Comparison of ENCODE assay signal across 12 cellular contexts in the genomic region with DNA sequence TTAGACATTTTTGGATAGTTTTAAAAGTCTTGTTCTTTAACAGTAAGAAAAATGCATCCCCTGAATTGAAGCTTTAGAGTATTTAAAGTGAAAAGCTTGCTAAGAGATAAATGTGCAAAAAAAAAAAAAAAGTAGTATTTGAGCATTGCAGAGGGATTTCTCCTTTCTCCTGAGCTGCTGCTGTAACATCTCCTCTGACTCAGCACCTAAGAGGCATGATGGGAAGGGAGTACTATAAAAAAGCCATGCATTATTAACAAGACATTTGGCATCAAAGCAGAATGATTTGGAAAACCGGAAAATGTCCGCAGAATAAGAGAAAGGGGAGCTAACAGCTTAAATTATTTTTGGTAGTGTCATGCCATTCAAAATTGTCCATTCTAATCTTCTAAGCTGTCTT. TPM values are rescaled to one million over a fixed set of nuclear protein-coding genes. Genes with fewer than 3 reads are reported as not detected.
A peak's percentile ranks its signal among the peaks of the same experiment; 100 is the strongest.
DNase-seq lines count a peak whose midpoint lies in the region; ATAC-seq and TF ChIP-seq lines count a peak whose summit lies in the region.
"Had no signal": no experiment of that assay in that cellular context is flagged by ENCODE, and none has a peak within 500 bp of the region (broad histone marks: within the 10 kb centered on the region; RNA-seq: fewer than 3 reads in every experiment).

No MANE protein-coding gene starts in this region.

- H3K4me3 ChIP-seq in right atrium auricular region = no peak overlapping the region
- no peak overlapping the region for H3K4me3 ChIP-seq in vagina
- H3K4me3 ChIP-seq in colonic mucosa = no peak overlapping the region
- H3K4me3 ChIP-seq: right lobe of liver had no signal

- no peaks in the 10 kb centered on the region for H3K27me3 ChIP-seq in right atrium auricular region
- no peaks in the 10 kb centered on the region for H3K27me3 ChIP-seq in vagina
- H3K27me3 ChIP-seq in colonic mucosa = no peaks in the 10 kb centered on the region
- H3K27me3 ChIP-seq: right lobe of liver had no signal

- no peak overlapping the region for H3K9ac ChIP-seq in colonic mucosa (ENCODE audit: low read depth in 2 of 2, low read length in 2 of 2)

- no peak for DNase-seq in Right ventricle myocardium superior
- no peak for DNase-seq in Right ventricle myocardium inferior (ENCODE audit: missing footprints)
- DNase-seq in amniotic epithelial cell (ENCODE audit: low read depth) = peak; percentile 80
- no peak for DNase-seq in right atrium auricular region (ENCODE audit: low spot score)
- no peak for DNase-seq in vagina (ENCODE audit: extremely low spot score in 2 of 2)
- DNase-seq in NCI-H2029 (lab: John Stamatoyannopoulos, UW) = no peak
- no peak for DNase-seq in colonic mucosa
- DNase-seq in T-helper 2 cell treated with Interferon-gamma antibody and Interleukin-4, amounts not matched to agents 5 μg/mL and 100 μg/mL, for 36 hours (ENCODE audit: low spot score) = no peak
- DNase-seq: activated naive CD4-positive, alpha-beta T cell; CD4-positive, alpha-beta T cell; NCI-H1436 treated with DMSO at 0.1 percent for 48 hours; right lobe of liver had no signal

- TF ChIP-seq CTCF in right atrium auricular region (IDR thresholded peaks at IDR 0.05) (no peak), vagina (IDR thresholded peaks at IDR 0.05) (no peak), colonic mucosa (IDR thresholded peaks at IDR 0.05) (no peak)

- TF ChIP-seq POLR2A in vagina (IDR thresholded peaks at IDR 0.05) = no peak

- H3K9me3 Mint-ChIP-seq in T-helper 2 cell treated with Interferon-gamma antibody and Interleukin-4, amounts not matched to agents 5 μg/mL and 100 μg/mL, for 36 hours = no peaks in the 10 kb centered on the region
- H3K9me3 Mint-ChIP-seq: CD4-positive, alpha-beta T cell had no signal

- ATAC-seq in Right ventricle myocardium superior (ENCODE audit: poor library complexity) (peak; percentile 47), Right ventricle myocardium inferior (no peak)

- intact Hi-C loops in Right ventricle myocardium superior (cut with DNase I) = no loop called here
- intact Hi-C loops in Right ventricle myocardium inferior (cut with DNase I) = no loop called here
- intact Hi-C loops in vagina (cut with DNase I) = no loop called here
- intact Hi-C loops in colonic mucosa (cut with DNase I) = no loop called here

- H3K36me3 Mint-ChIP-seq in T-helper 2 cell treated with Interferon-gamma antibody and Interleukin-4, amounts not matched to agents 5 μg/mL and 100 μg/mL, for 36 hours (ENCODE audit: low read depth) = peaks cover 10% of the 10 kb centered on the region

- H3K4me1 ChIP-seq in right atrium auricular region = peaks cover 0 to 38% of the 10 kb centered on the region in 2 donors
- H3K4me1 ChIP-seq in vagina = peaks cover 61% of the 10 kb centered on the region
- peaks cover 11% of the 10 kb centered on the region for H3K4me1 ChIP-seq in colonic mucosa

- peaks cover 35% of the 10 kb centered on the region for H3K4me1 Mint-ChIP-seq in T-helper 2 cell treated with Interferon-gamma antibody and Interleukin-4, amounts not matched to agents 5 μg/mL and 100 μg/mL, for 36 hours (ENCODE audit: low read depth)

- H3K27ac ChIP-seq in right atrium auricular region = peak overlapping the region; percentile 0 to 25
- peak overlapping the region; percentile 24 for H3K27ac ChIP-seq in vagina
- H3K27ac ChIP-seq in colonic mucosa = no peak overlapping the region

- H3K4me3 Mint-ChIP-seq in T-helper 2 cell treated with Interferon-gamma antibody and Interleukin-4, amounts not matched to agents 5 μg/mL and 100 μg/mL, for 36 hours = no peak overlapping the region
- H3K4me3 Mint-ChIP-seq: CD4-positive, alpha-beta T cell had no signal

- no peaks in the 10 kb centered on the region for H3K27me3 Mint-ChIP-seq in T-helper 2 cell treated with Interferon-gamma antibody and Interleukin-4, amounts not matched to agents 5 μg/mL and 100 μg/mL, for 36 hours (ENCODE audit: low read depth)
- H3K27me3 Mint-ChIP-seq: CD4-positive, alpha-beta T cell had no signal

- H3K9me3 ChIP-seq in right atrium auricular region (no peaks in the 10 kb centered on the region), vagina (no peaks in the 10 kb centered on the region), colonic mucosa (no peaks in the 10 kb centered on the region)
- H3K9me3 ChIP-seq: right lobe of liver had no signal

- H3K36me3 ChIP-seq in right atrium auricular region (no peaks in the 10 kb centered on the region), vagina (no peaks in the 10 kb centered on the region), colonic mucosa (no peaks in the 10 kb centered on the region)
- H3K36me3 ChIP-seq: right lobe of liver had no signal

- H3K27ac Mint-ChIP-seq in T-helper 2 cell treated with Interferon-gamma antibody and Interleukin-4, amounts not matched to agents 5 μg/mL and 100 μg/mL, for 36 hours = no peak overlapping the region
- H3K27ac Mint-ChIP-seq: CD4-positive, alpha-beta T cell had no signal

RNA-seq across cellular contexts. Expression of gene B4GALT5, which starts 27.9 kb away (rescaled TPM):
- total RNA-seq in Right ventricle myocardium superior = 39.6 TPM
- total RNA-seq in Right ventricle myocardium inferior = 44.0 TPM
- total RNA-seq in right atrium auricular region = 10 to 100 TPM; 17.7 to 24.4 TPM
- 17.9 TPM for total RNA-seq in vagina
- total RNA-seq in colonic mucosa = 10 to 100 TPM; 34.5 to 56.2 TPM
